Comparison of ENCODE assay signal across 9 cellular contexts in the genomic region with DNA sequence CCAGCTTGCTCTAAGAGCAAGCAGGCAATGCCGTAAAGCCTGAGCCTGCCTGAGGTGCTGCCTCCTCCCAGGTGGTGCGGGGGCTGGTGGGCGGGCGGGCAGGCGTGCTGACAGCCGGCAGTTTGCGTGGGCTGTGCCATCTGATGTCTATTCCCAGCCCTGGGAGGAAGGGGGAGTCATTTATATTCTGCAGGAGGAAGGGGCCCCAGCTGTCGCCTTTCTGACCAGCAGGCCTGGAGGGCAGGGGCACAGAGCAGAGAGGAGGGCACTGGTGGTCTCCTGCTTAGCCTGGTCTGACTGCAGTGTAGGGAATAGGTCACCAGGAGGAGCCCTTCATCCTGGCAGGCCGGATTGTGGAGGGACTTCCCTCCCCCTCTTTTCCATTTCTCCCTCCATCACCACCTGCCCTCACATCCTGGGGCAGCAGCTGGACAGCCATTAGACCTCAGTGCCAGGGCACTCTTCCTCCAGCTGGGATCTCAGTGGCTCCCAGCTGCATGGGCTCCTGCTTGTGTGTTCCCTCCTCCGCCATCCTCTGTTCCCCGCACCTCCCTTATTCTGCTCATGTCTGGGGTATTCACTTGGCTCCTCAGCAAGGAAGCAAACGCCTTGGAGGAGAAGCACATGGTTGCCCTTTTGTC. TPM values are rescaled to one million over a fixed set of nuclear protein-coding genes. Genes with fewer than 3 reads are reported as not detected.
DNase-seq lines count a peak whose midpoint lies in the region; ATAC-seq and TF ChIP-seq lines count a peak whose summit lies in the region.
"Had no signal": no experiment of that assay in that cellular context is flagged by ENCODE, and none has a peak within 500 bp of the region (broad histone marks: within the 10 kb centered on the region; RNA-seq: fewer than 3 reads in every experiment).

No MANE protein-coding gene starts in this region.

- no peak overlapping the region for H3K27ac Mint-ChIP-seq in endodermal cell
- H3K27ac Mint-ChIP-seq: IgD-negative memory B cell had no signal

- H3K27me3 Mint-ChIP-seq in endodermal cell (ENCODE audit: insufficient read depth): no peaks in the 10 kb centered on the region
- H3K27me3 Mint-ChIP-seq: IgD-negative memory B cell had no signal

- H3K36me3 ChIP-seq in IMR-90 (ENCODE audit: control insufficient read depth, insufficient read depth, low read length): peaks cover 13% of the 10 kb centered on the region
- H3K36me3 ChIP-seq in endodermal cell (ENCODE audit: control insufficient read depth, insufficient read depth, low read length): no peaks in the 10 kb centered on the region

- H3K4me2 ChIP-seq in IMR-90 (ENCODE audit: low read depth, low read length): no peak overlapping the region

- H3K27ac ChIP-seq in IMR-90 (ENCODE audit: insufficient read depth, low read length): no peak overlapping the region
- H3K27ac ChIP-seq in endodermal cell (ENCODE audit: low read depth, low read length): peak overlapping the region; percentile 61

- POLR2A ChIA-PET in IMR-90 (lab: Charles Lee; ENCODE audit: unreplicated experiment): no interaction called here

- no peak overlapping the region for H2BK15ac ChIP-seq in IMR-90 (ENCODE audit: low read depth, low read length)

- H2AK5ac ChIP-seq in IMR-90 (ENCODE audit: low read depth, low read length): peak overlapping the region; percentile 13

- H3K4me3 ChIP-seq in IMR-90 (ENCODE audit: insufficient read depth, low read depth, low read length) (no peak overlapping the region), endodermal cell (ENCODE audit: low read length) (no peak overlapping the region)

- 0 out of 2 replicates have a peak, but pooled peaks have one; percentile 10 for ATAC-seq in IMR-90 (ENCODE audit: low read depth)
- no peak for ATAC-seq in esophagus mucosa
- ATAC-seq in GM21528 (IDR thresholded peaks at IDR 0.05; ENCODE audit: low FRiP score, unreplicated experiment): no peak

- H3K27me3 ChIP-seq in IMR-90 (ENCODE audit: control insufficient read depth, insufficient read depth, low read length) (no peaks in the 10 kb centered on the region), endodermal cell (ENCODE audit: control insufficient read depth, insufficient read depth, low read length, poor library complexity, severe bottlenecking) (no peaks in the 10 kb centered on the region)

- no peak overlapping the region for H3K23ac ChIP-seq in IMR-90 (ENCODE audit: low read depth, low read length)

- TF ChIP-seq CTCF in IMR-90 (conservative IDR thresholded peaks at IDR 0.05; ENCODE audit: low read depth, low read length): peak; percentile 70
- peak; percentile 86 for TF ChIP-seq CTCF in endodermal cell (conservative IDR thresholded peaks at IDR 0.05)

- no peak overlapping the region for H2AK9ac ChIP-seq in IMR-90 (replicated peaks; ENCODE audit: low read depth, low read length, poor library complexity)

- peaks cover 15 to 62% of the 10 kb centered on the region in 2 experiments for H3K79me1 ChIP-seq in IMR-90 (ENCODE audit: low read depth in 1 of 2, low read length in 2 of 2)

- TF ChIP-seq POLR2A in IMR-90 (IDR thresholded peaks at IDR 0.05; ENCODE audit: low read depth, low read length): no peak

- peak; percentile 75 for TF ChIP-seq RAD21 in IMR-90 (IDR thresholded peaks at IDR 0.05; ENCODE audit: low read length)

- peaks cover 9% of the 10 kb centered on the region for H3K36me3 Mint-ChIP-seq in endodermal cell (ENCODE audit: low read depth)
- H3K36me3 Mint-ChIP-seq: IgD-negative memory B cell had no signal

- no peak overlapping the region for H3K9ac ChIP-seq in IMR-90 (ENCODE audit: low read depth, low read length)
- H3K9ac ChIP-seq in endodermal cell (ENCODE audit: extremely low read depth, low read length, poor library complexity, severe bottlenecking): no peak overlapping the region

- no peak overlapping the region for H4K8ac ChIP-seq in IMR-90 (ENCODE audit: low read depth in 2 of 2, low read length in 2 of 2)

- H3K4ac ChIP-seq in IMR-90 (ENCODE audit: low read depth, low read length): no peak overlapping the region

- H3K4me1 Mint-ChIP-seq in endodermal cell: peaks cover 20% of the 10 kb centered on the region

- dilution Hi-C loops in IMR-90 (cut with HindIII; ENCODE audit: low sequenced_read_pairs, unreplicated experiment): no loop called here

- H3K56ac ChIP-seq in IMR-90 (ENCODE audit: extremely low read depth, insufficient read depth, low read length): no peak overlapping the region

- H3K14ac ChIP-seq in IMR-90 (replicated peaks; ENCODE audit: low read depth, low read length): no peak overlapping the region

- H3K4me1 ChIP-seq in IMR-90 (ENCODE audit: control insufficient read depth, insufficient read depth, low read length): peaks cover 32% of the 10 kb centered on the region
- H3K4me1 ChIP-seq in endodermal cell (ENCODE audit: control insufficient read depth, insufficient read depth, low read length): peaks cover 2% of the 10 kb centered on the region

- H3K9me3 Mint-ChIP-seq in endodermal cell: no peaks in the 10 kb centered on the region
- H3K9me3 Mint-ChIP-seq: IgD-negative memory B cell had no signal

- H2AFZ ChIP-seq in IMR-90 (replicated peaks; ENCODE audit: low read length, poor library complexity): peak overlapping the region; percentile 59

- no peak overlapping the region for H3K18ac ChIP-seq in IMR-90 (ENCODE audit: low read depth, low read length)

- no peak overlapping the region for H2BK20ac ChIP-seq in IMR-90 (ENCODE audit: low read depth, low read length)

- no TSS peak for BruUV-seq in IMR-90 (replicated peaks; lab: Mats Ljungman, UMichigan)

- no peak overlapping the region for H2BK120ac ChIP-seq in IMR-90 (ENCODE audit: low read depth, low read length)

- no peak overlapping the region for H3K4me3 Mint-ChIP-seq in endodermal cell

- no peak overlapping the region for H2BK5ac ChIP-seq in IMR-90 (ENCODE audit: low read depth, low read length, poor library complexity, severe bottlenecking)

- no peak overlapping the region for H4K91ac ChIP-seq in IMR-90 (ENCODE audit: insufficient read depth, low read depth, low read length)

- in situ Hi-C loops in IMR-90 (cut with MboI; ENCODE audit: low sequenced_read_pairs): loop anchor here (5.0 kb wide), 1 partner anchor 34 kb away; no protein-coding TSS in a partner anchor

- H3K9me1 ChIP-seq in IMR-90 (ENCODE audit: insufficient read depth, low read length): peaks cover 28% of the 10 kb centered on the region

- no peaks in the 10 kb centered on the region for H3K9me3 ChIP-seq in IMR-90 (ENCODE audit: control insufficient read depth, insufficient read depth, low read length)
- H3K9me3 ChIP-seq in endodermal cell (ENCODE audit: control insufficient read depth, low read length): no peaks in the 10 kb centered on the region

- H4K20me1 ChIP-seq in IMR-90 (ENCODE audit: insufficient read depth, low read length): peaks cover 15% of the 10 kb centered on the region; the same call in 1 of the 2 replicates

- DNase-seq in COR-L47 (lab: John Stamatoyannopoulos, UW) (peak; percentile 34), IMR-90 (peak; percentile 46), UCSD-AML1 (lab: John Stamatoyannopoulos, UW; ENCODE audit: unreplicated experiment) (peak; percentile 24), endodermal cell (peak; percentile 92), retina (peak; percentile 83), NCI-H1436 (lab: John Stamatoyannopoulos, UW) (no peak)

- no peak overlapping the region for H4K5ac ChIP-seq in IMR-90 (ENCODE audit: low read depth, low read length)

- intact Hi-C loops in IMR-90 (cut with micrococcal nuclease): loop anchor here (1.0 kb wide), 1 partner anchor 34 kb away; no protein-coding TSS in a partner anchor

- CTCF ChIA-PET in IMR-90 (lab: Yijun Ruan, JAX): interaction anchor here (0.5 to 5.1 kb wide), 10 partner anchors 8 to 547 kb away, joined by 3 to 51 read pairs (median 4); a partner anchor contains a TSS

- 97% methylated on average over 6 of the region's 12 CpGs; no CpG with 5 or more reads in 1 of the 2 experiments for WGBS in IMR-90 (ENCODE audit: extremely low coverage in 2 of 2, insufficient read length in 1 of 2), 2 experiments
- 70 to 72% methylated on average over 11 to 12 of the region's 12 CpGs for WGBS in endodermal cell (ENCODE audit: insufficient coverage in 1 of 2, insufficient read length in 1 of 2), 2 experiments

RNA-seq across cellular contexts. Expression of a gene that starts 4.4 kb away (rescaled TPM):
- total RNA-seq in IMR-90 (2012; rRNA removed) (3.6 and 5.7 TPM in 2 replicates), endodermal cell (1 to 10 TPM; 4.8 to 6.5 TPM), esophagus mucosa (7.2 TPM)
- polyA plus RNA-seq in IMR-90 (2012; rRNA removed): 5.6 and 8.1 TPM in 2 replicates
- polyA plus RNA-seq in IMR-90 (2012; cell fraction: cytosol; rRNA removed): 2.6 and 4.6 TPM in 2 replicates
- polyA plus RNA-seq in IMR-90 (2012; cell fraction: nucleus; rRNA removed; ENCODE audit: low replicate concordance): 9.2 and 15.0 TPM in 2 replicates
- 6.7 TPM for polyA plus RNA-seq in endodermal cell (2013, experiment 1 of 2)
- 6.3 TPM for polyA plus RNA-seq in endodermal cell (2013, experiment 2 of 2)

RNA-seq across cellular contexts. Expression of a gene that starts 11.2 kb away (rescaled TPM):
- total RNA-seq in IMR-90 (2012; rRNA removed): 1.4 and 1.6 TPM in 2 replicates
- 1.5 TPM in 2 replicates for polyA plus RNA-seq in IMR-90 (2012; rRNA removed)
- 0.81 and 1.1 TPM in 2 replicates for polyA plus RNA-seq in IMR-90 (2012; cell fraction: cytosol; rRNA removed)
- polyA plus RNA-seq in IMR-90 (2012; cell fraction: nucleus; rRNA removed; ENCODE audit: low replicate concordance): 0.55 and 0.70 TPM in 2 replicates
- total RNA-seq in endodermal cell: 1 to 10 TPM; 2.4 to 2.7 TPM
- polyA plus RNA-seq in endodermal cell (2013, experiment 1 of 2): 5.0 TPM
- 4.6 TPM for polyA plus RNA-seq in endodermal cell (2013, experiment 2 of 2)
- 1.2 TPM for total RNA-seq in esophagus mucosa

RNA-seq across cellular contexts. Expression of a gene that starts 14.6 kb away (rescaled TPM):
- 1.3 and 1.7 TPM in 2 replicates for total RNA-seq in IMR-90 (2012; rRNA removed)
- polyA plus RNA-seq in IMR-90 (2012; rRNA removed): 4.8 and 6.4 TPM in 2 replicates
- 2.5 and 3.5 TPM in 2 replicates for polyA plus RNA-seq in IMR-90 (2012; cell fraction: cytosol; rRNA removed)
- polyA plus RNA-seq in IMR-90 (2012; cell fraction: nucleus; rRNA removed; ENCODE audit: low replicate concordance): 11.5 and 22.5 TPM in 2 replicates
- total RNA-seq in endodermal cell: 1 to 10 TPM; 5.1 to 6.1 TPM
- polyA plus RNA-seq in endodermal cell (2013, experiment 1 of 2): 13.4 TPM
- polyA plus RNA-seq in endodermal cell (2013, experiment 2 of 2): 9.5 TPM
- total RNA-seq in esophagus mucosa: 2.7 TPM

RNA-seq across cellular contexts. Expression of a gene that starts 31.9 kb away (rescaled TPM):
- total RNA-seq in IMR-90 (2012; rRNA removed): under 0.01 TPM in 2 replicates
- polyA plus RNA-seq in IMR-90 (2012; rRNA removed): 0.55 and 0.65 TPM in 2 replicates
- polyA plus RNA-seq in IMR-90 (2012; cell fraction: cytosol; rRNA removed): 0.18 and 0.23 TPM in 2 replicates
- polyA plus RNA-seq in IMR-90 (2012; cell fraction: nucleus; rRNA removed; ENCODE audit: low replicate concordance): 0.46 and 0.94 TPM in 2 replicates
- total RNA-seq in endodermal cell: under 1 TPM in 1 of 2 donors, not detected in 1; 0.64 TPM
- 0.25 TPM for polyA plus RNA-seq in endodermal cell (2013, experiment 1 of 2)
- 0.08 TPM for polyA plus RNA-seq in endodermal cell (2013, experiment 2 of 2)
- not detected for total RNA-seq in esophagus mucosa
- polyA plus RNA-seq: IgD-negative memory B cell had no signal

RNA-seq across cellular contexts. Expression of a gene that starts 41.4 kb away (rescaled TPM):
- total RNA-seq in IMR-90 (2012; rRNA removed) (under 0.01 TPM in 1 of 2 replicates, not detected in the other), endodermal cell (under 1 TPM in 1 of 2 donors, not detected in 1; 0.93 TPM), esophagus mucosa (not detected)
- not detected in 2 replicates for polyA plus RNA-seq in IMR-90 (2012; rRNA removed)
- not detected in 2 replicates for polyA plus RNA-seq in IMR-90 (2012; cell fraction: cytosol; rRNA removed)
- polyA plus RNA-seq in IMR-90 (2012; cell fraction: nucleus; rRNA removed; ENCODE audit: low replicate concordance): 0.09 TPM in 1 of 2 replicates, not detected in the other
- 0.46 TPM for polyA plus RNA-seq in endodermal cell (2013, experiment 1 of 2)
- polyA plus RNA-seq in endodermal cell (2013, experiment 2 of 2): not detected
- polyA plus RNA-seq: IgD-negative memory B cell had no signal
